ENCODE assay signal across 1 cellular context in genomic region chr9:98796364-98797101, GRCh38.
TF ChIP-seq lines count a peak whose summit lies in the region.

Gene ANKS6 (minus strand): TSS chr9:98796555. CDS start chr9:98796491, 64 bp downstream.

TF ChIP-seq in SK-N-SH treated with all-trans-retinoic acid at 6 μM for 48 hours, 23 proteins besides CTCF, POLR2A, EP300 and RAD21 (continued from another document):
- peak; percentile 93 for TF ChIP-seq TSHZ2 (CRISPR knock-in tag; IDR thresholded peaks at IDR 0.05)
